1 cellular context compared by ENCODE assay signal in the genomic region with DNA sequence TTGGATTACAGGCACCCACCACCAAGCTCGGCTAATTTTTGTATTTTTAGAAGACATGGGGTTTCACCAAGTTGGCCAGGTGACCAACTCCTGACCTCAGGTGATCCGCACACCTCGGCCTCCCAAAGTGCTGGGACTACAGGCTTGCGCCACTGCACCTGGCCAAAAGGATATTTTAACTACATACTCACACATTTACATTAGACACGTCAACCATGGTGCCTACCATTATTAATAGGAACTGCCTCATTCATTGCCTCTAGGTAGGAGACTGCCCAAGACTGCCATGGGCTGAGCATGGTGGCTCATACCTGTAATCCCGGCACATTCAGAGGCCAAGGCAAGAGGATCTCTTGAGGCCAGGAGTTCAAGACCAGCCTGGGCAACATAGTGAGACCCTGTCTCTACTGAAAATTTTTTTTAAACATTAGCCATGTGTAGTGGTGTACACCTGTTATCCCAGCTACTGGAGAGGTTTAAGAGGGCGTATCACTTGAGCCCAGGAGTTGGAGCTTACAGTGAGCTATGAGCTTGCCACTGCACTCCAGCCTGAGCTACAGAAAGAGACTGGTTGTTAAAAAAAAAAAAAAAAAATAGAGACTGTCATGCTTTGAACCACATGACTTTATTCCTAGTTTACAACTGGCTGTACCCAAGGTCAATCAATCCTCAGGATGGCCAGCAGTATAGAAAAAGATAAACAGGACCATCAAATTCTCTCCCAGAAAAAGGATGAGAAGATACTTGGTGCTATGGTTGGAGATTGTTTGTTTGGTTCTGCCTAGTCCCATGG.
TF ChIP-seq lines count a peak whose summit lies in the region.

No MANE protein-coding gene starts in this region.

TF ChIP-seq in GM23338, 12 proteins besides CTCF, POLR2A, EP300 and RAD21 (continued from another document):
- TF ChIP-seq, protein P1, sequence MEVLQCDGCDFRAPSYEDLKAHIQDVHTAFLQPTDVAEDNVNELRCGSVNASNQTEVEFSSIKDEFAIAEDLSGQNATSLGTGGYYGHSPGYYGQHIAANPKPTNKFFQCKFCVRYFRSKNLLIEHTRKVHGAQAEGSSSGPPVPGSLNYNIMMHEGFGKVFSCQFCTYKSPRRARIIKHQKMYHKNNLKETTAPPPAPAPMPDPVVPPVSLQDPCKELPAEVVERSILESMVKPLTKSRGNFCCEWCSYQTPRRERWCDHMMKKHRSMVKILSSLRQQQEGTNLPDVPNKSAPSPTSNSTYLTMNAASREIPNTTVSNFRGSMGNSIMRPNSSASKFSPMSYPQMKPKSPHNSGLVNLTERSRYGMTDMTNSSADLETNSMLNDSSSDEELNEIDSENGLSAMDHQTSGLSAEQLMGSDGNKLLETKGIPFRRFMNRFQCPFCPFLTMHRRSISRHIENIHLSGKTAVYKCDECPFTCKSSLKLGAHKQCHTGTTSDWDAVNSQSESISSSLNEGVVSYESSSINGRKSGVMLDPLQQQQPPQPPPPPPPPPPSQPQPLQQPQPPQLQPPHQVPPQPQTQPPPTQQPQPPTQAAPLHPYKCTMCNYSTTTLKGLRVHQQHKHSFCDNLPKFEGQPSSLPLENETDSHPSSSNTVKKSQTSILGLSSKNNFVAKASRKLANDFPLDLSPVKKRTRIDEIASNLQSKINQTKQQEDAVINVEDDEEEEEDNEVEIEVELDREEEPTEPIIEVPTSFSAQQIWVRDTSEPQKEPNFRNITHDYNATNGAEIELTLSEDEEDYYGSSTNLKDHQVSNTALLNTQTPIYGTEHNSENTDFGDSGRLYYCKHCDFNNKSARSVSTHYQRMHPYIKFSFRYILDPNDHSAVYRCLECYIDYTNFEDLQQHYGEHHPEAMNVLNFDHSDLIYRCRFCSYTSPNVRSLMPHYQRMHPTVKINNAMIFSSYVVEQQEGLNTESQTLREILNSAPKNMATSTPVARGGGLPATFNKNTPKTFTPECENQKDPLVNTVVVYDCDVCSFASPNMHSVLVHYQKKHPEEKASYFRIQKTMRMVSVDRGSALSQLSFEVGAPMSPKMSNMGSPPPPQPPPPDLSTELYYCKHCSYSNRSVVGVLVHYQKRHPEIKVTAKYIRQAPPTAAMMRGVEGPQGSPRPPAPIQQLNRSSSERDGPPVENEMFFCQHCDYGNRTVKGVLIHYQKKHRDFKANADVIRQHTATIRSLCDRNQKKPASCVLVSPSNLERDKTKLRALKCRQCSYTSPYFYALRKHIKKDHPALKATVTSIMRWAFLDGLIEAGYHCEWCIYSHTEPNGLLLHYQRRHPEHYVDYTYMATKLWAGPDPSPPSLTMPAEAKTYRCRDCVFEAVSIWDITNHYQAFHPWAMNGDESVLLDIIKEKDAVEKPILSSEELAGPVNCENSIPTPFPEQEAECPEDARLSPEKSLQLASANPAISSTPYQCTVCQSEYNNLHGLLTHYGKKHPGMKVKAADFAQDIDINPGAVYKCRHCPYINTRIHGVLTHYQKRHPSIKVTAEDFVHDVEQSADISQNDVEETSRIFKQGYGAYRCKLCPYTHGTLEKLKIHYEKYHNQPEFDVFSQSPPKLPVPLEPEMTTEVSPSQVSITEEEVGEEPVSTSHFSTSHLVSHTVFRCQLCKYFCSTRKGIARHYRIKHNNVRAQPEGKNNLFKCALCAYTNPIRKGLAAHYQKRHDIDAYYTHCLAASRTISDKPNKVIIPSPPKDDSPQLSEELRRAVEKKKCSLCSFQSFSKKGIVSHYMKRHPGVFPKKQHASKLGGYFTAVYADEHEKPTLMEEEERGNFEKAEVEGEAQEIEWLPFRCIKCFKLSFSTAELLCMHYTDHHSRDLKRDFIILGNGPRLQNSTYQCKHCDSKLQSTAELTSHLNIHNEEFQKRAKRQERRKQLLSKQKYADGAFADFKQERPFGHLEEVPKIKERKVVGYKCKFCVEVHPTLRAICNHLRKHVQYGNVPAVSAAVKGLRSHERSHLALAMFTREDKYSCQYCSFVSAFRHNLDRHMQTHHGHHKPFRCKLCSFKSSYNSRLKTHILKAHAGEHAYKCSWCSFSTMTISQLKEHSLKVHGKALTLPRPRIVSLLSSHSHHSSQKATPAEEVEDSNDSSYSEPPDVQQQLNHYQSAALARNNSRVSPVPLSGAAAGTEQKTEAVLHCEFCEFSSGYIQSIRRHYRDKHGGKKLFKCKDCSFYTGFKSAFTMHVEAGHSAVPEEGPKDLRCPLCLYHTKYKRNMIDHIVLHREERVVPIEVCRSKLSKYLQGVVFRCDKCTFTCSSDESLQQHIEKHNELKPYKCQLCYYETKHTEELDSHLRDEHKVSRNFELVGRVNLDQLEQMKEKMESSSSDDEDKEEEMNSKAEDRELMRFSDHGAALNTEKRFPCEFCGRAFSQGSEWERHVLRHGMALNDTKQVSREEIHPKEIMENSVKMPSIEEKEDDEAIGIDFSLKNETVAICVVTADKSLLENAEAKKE (CRISPR knock-in tag; IDR thresholded peaks at IDR 0.05): no peak
- TF ChIP-seq NANOG (IDR thresholded peaks at IDR 0.05; ENCODE audit: borderline replicate concordance) (no peak), EZH2 (IDR thresholded peaks at IDR 0.05; ENCODE audit: low read depth, unreplicated experiment) (no peak), ZNF331 (CRISPR knock-in tag; IDR thresholded peaks at IDR 0.05; ENCODE audit: low read depth) (no peak), CREB1 (CRISPR knock-in tag; IDR thresholded peaks at IDR 0.05; ENCODE audit: low read depth) (no peak), JUNB (IDR thresholded peaks at IDR 0.05; ENCODE audit: unreplicated experiment) (no peak)
- TF ChIP-seq, protein P2, sequence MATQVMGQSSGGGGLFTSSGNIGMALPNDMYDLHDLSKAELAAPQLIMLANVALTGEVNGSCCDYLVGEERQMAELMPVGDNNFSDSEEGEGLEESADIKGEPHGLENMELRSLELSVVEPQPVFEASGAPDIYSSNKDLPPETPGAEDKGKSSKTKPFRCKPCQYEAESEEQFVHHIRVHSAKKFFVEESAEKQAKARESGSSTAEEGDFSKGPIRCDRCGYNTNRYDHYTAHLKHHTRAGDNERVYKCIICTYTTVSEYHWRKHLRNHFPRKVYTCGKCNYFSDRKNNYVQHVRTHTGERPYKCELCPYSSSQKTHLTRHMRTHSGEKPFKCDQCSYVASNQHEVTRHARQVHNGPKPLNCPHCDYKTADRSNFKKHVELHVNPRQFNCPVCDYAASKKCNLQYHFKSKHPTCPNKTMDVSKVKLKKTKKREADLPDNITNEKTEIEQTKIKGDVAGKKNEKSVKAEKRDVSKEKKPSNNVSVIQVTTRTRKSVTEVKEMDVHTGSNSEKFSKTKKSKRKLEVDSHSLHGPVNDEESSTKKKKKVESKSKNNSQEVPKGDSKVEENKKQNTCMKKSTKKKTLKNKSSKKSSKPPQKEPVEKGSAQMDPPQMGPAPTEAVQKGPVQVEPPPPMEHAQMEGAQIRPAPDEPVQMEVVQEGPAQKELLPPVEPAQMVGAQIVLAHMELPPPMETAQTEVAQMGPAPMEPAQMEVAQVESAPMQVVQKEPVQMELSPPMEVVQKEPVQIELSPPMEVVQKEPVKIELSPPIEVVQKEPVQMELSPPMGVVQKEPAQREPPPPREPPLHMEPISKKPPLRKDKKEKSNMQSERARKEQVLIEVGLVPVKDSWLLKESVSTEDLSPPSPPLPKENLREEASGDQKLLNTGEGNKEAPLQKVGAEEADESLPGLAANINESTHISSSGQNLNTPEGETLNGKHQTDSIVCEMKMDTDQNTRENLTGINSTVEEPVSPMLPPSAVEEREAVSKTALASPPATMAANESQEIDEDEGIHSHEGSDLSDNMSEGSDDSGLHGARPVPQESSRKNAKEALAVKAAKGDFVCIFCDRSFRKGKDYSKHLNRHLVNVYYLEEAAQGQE (IDR thresholded peaks at IDR 0.05; ENCODE audit: unreplicated experiment): no peak
